In the genomic region with DNA sequence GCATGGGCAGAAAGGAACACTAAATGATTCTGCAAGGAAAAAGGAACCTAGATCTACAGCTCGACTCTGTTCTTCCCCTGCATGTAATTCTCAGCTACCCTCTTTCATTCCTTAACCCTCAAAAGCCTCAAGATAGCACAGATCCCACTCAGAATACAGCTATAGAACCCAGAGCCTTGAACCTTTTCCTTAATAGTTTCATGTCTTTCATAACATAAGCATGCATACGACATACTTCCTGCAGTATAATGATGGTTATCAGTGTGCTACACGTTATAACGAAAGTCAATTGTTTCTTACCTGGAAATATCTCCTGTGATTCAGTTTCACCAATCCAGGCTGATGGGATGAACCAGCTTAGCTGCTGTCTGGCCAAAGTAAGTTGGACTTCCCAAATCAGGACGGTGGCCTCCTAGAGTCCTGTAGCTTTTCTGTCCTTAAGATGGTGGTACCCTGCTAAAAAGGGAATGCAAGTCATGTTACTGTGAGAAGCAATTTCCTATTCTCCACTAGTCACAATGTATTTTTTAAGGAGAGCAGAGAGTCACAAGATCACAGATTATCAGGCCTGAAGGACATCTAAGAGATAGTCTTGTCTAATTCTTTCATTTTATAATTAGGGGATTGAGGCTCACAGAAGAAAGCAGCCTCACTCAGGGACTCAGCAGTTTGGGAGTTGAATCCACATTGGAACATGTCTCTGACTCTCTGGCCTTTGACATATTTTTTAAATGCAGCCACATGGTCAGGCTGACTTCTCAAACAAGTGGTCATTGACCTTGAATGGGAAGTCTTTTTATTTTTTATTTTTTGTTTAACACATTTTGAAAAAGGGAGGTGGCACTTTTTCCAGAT, we compare ENCODE assay signal across 16 cellular contexts. TPM values are rescaled to one million over a fixed set of nuclear protein-coding genes. Genes with fewer than 3 reads are reported as not detected.
DNase-seq lines count a peak whose midpoint lies in the region; TF ChIP-seq lines count a peak whose summit lies in the region.
"Had no signal": no experiment of that assay in that cellular context is flagged by ENCODE, and none has a peak within 500 bp of the region (broad histone marks: within the 10 kb centered on the region; RNA-seq: fewer than 3 reads in every experiment).

No MANE protein-coding gene starts in this region.

- no peaks in the 10 kb centered on the region for H3K27me3 Mint-ChIP-seq in activated T-cell treated with anti-CD3 and anti-CD28 coated beads, Interleukin-2, amount 50 U/mL, for 24 hours
- H3K27me3 Mint-ChIP-seq in immature natural killer cell (ENCODE audit: low read depth in 3 of 3), result peaks cover 0 to 4% (median 0%) of the 10 kb centered on the region in 3 donors
- H3K27me3 Mint-ChIP-seq: activated naive CD4-positive, alpha-beta T cell treated with anti-CD3 and anti-CD28 coated beads, Interleukin-2, amount 50 U/mL, for 24 hours had no signal

- peaks cover 43% of the 10 kb centered on the region for H3K4me1 Mint-ChIP-seq in activated T-cell treated with anti-CD3 and anti-CD28 coated beads, Interleukin-2, amount 50 U/mL, for 24 hours (ENCODE audit: low read depth)
- H3K4me1 Mint-ChIP-seq in immature natural killer cell, result peaks cover 81 to 82% of the 10 kb centered on the region in 2 donors

- H3K27me3 ChIP-seq in SJCRH30, result no peaks in the 10 kb centered on the region
- H3K27me3 ChIP-seq: gastrocnemius medialis had no signal

- no peak for DNase-seq in activated T-cell treated with anti-CD3 and anti-CD28 coated beads, Interleukin-2, amount 50 U/mL, for 24 hours
- no peak for DNase-seq in activated T-cell treated with anti-CD3 and anti-CD28 coated beads for 4 hours
- no peak for DNase-seq in SJCRH30
- no peak for DNase-seq in immature natural killer cell
- no peak for DNase-seq in substantia nigra (lab: John Stamatoyannopoulos, UW)
- DNase-seq in HEK293T (ENCODE audit: extremely low spot score), result no peak
- no peak for DNase-seq in foreskin fibroblast
- no peak for DNase-seq in NCI-H446 treated with DMSO at 0.1 percent for 48 hours (lab: John Stamatoyannopoulos, UW)
- DNase-seq: activated CD8-positive, alpha-beta T cell treated with anti-CD3 and anti-CD28 coated beads, Interleukin-2, amount 10 ng/mL, durations not matched to agents 7 days and 5 days; endodermal cell; gastrocnemius medialis; midbrain; NCI-H1694; NCI-H510A; posterior cingulate gyrus had no signal

- H3K27ac Mint-ChIP-seq in activated T-cell treated with anti-CD3 and anti-CD28 coated beads, Interleukin-2, amount 50 U/mL, for 24 hours, result peak overlapping the region; percentile 2
- H3K27ac Mint-ChIP-seq in immature natural killer cell, result peak overlapping the region; percentile 19 to 88 (median 66)
- H3K27ac Mint-ChIP-seq: activated CD8-positive, alpha-beta T cell treated with anti-CD3 and anti-CD28 coated beads, Interleukin-2, amount 10 ng/mL, durations not matched to agents 7 days and 5 days; activated naive CD4-positive, alpha-beta T cell treated with anti-CD3 and anti-CD28 coated beads, Interleukin-2, amount 50 U/mL, for 24 hours; endodermal cell had no signal

- peaks cover 72% of the 10 kb centered on the region for H3K4me1 ChIP-seq in SJCRH30

- CTCF ChIA-PET in HEK293T (lab: Yijun Ruan, JAX), result interaction anchor here (0.7 kb wide), 1 partner anchor 15 kb away, joined by 3 read pairs; no protein-coding TSS in a partner anchor

- H3K9me3 Mint-ChIP-seq in activated T-cell treated with anti-CD3 and anti-CD28 coated beads, Interleukin-2, amount 50 U/mL, for 24 hours, result no peaks in the 10 kb centered on the region
- H3K9me3 Mint-ChIP-seq in immature natural killer cell, result no peaks in the 10 kb centered on the region
- H3K9me3 Mint-ChIP-seq: activated naive CD4-positive, alpha-beta T cell treated with anti-CD3 and anti-CD28 coated beads, Interleukin-2, amount 50 U/mL, for 24 hours; endodermal cell had no signal

- H3K36me3 Mint-ChIP-seq in activated T-cell treated with anti-CD3 and anti-CD28 coated beads, Interleukin-2, amount 50 U/mL, for 24 hours (ENCODE audit: low read depth), result no peaks in the 10 kb centered on the region
- H3K36me3 Mint-ChIP-seq in immature natural killer cell, result peaks cover 29 to 36% (median 34%) of the 10 kb centered on the region in 3 donors
- H3K36me3 Mint-ChIP-seq: activated naive CD4-positive, alpha-beta T cell treated with anti-CD3 and anti-CD28 coated beads, Interleukin-2, amount 50 U/mL, for 24 hours had no signal

- H3K27ac ChIP-seq in SJCRH30, result peak overlapping the region; percentile 82
- H3K27ac ChIP-seq in substantia nigra (ENCODE audit: low read depth, low read length, poor library complexity, severe bottlenecking), result peak overlapping the region; percentile 37

- H3K9me3 ChIP-seq in SJCRH30 (replicated peaks), result no peaks in the 10 kb centered on the region
- H3K9me3 ChIP-seq: gastrocnemius medialis had no signal

- no peak for TF ChIP-seq CTCF in foreskin fibroblast (IDR thresholded peaks at IDR 0.05; ENCODE audit: low read depth, low read length)

- POLR2A ChIA-PET in HEK293T (lab: Yijun Ruan, JAX), result no interaction called here

- H3K4me3 Mint-ChIP-seq in activated T-cell treated with anti-CD3 and anti-CD28 coated beads, Interleukin-2, amount 50 U/mL, for 24 hours, result no peak overlapping the region
- peak overlapping the region in 2 of 5 donors; percentile 56 to 65 for H3K4me3 Mint-ChIP-seq in immature natural killer cell
- H3K4me3 Mint-ChIP-seq: activated CD8-positive, alpha-beta T cell treated with anti-CD3 and anti-CD28 coated beads, Interleukin-2, amount 10 ng/mL, durations not matched to agents 7 days and 5 days; activated naive CD4-positive, alpha-beta T cell treated with anti-CD3 and anti-CD28 coated beads, Interleukin-2, amount 50 U/mL, for 24 hours; endodermal cell had no signal

- H3K36me3 ChIP-seq in SJCRH30, result peaks cover 10% of the 10 kb centered on the region; the same call in 1 of the 2 replicates
- H3K36me3 ChIP-seq: gastrocnemius medialis had no signal

- H3K4me3 ChIP-seq in SJCRH30, result no peak overlapping the region
- no peak overlapping the region for H3K4me3 ChIP-seq in foreskin fibroblast (ENCODE audit: low read depth in 1 of 2, low read length in 2 of 2)
- H3K4me3 ChIP-seq: gastrocnemius medialis had no signal

TF ChIP-seq in HEK293T, 16 proteins besides CTCF, POLR2A, EP300 and RAD21:
- no peak for TF ChIP-seq L3MBTL2 (conservative IDR thresholded peaks at IDR 0.05)
- no peak for TF ChIP-seq TARDBP (IDR thresholded peaks at IDR 0.05)
- no peak for TF ChIP-seq FOXM1 (IDR thresholded peaks at IDR 0.05; ENCODE audit: borderline replicate concordance)
- TF ChIP-seq, protein P1, sequence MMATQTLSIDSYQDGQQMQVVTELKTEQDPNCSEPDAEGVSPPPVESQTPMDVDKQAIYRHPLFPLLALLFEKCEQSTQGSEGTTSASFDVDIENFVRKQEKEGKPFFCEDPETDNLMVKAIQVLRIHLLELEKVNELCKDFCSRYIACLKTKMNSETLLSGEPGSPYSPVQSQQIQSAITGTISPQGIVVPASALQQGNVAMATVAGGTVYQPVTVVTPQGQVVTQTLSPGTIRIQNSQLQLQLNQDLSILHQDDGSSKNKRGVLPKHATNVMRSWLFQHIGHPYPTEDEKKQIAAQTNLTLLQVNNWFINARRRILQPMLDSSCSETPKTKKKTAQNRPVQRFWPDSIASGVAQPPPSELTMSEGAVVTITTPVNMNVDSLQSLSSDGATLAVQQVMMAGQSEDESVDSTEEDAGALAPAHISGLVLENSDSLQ (IDR thresholded peaks at IDR 0.05), result no peak
- no peak for TF ChIP-seq SP1 (IDR thresholded peaks at IDR 0.05)
- TF ChIP-seq CTBP1 (IDR thresholded peaks at IDR 0.05; ENCODE audit: borderline replicate concordance), result no peak
- TF ChIP-seq ARNT (IDR thresholded peaks at IDR 0.05), result no peak
- no peak for TF ChIP-seq LEF1 (IDR thresholded peaks at IDR 0.05; ENCODE audit: borderline replicate concordance)
- TF ChIP-seq SUZ12 (IDR thresholded peaks at IDR 0.05), result no peak
- TF ChIP-seq HDGF (IDR thresholded peaks at IDR 0.05; ENCODE audit: borderline replicate concordance), result no peak
- TF ChIP-seq NFRKB (IDR thresholded peaks at IDR 0.05), result no peak
- no peak for TF ChIP-seq ELF4 (IDR thresholded peaks at IDR 0.05)
- no peak for TF ChIP-seq FOXA1 (IDR thresholded peaks at IDR 0.05)
- no peak for TF ChIP-seq ZNF384 (IDR thresholded peaks at IDR 0.05)
- TF ChIP-seq FOXK2 (IDR thresholded peaks at IDR 0.05), result no peak
- no peak for TF ChIP-seq BHLHE40 (IDR thresholded peaks at IDR 0.05; ENCODE audit: borderline replicate concordance)

RNA-seq across cellular contexts. Expression of a gene that starts 41.8 kb away (rescaled TPM):
- 18.3 and 22.2 TPM in 2 replicates for total RNA-seq in SJCRH30 (2014; rRNA removed; shearing (Covaris generic))
- polyA plus RNA-seq in immature natural killer cell, result 10 to 100 TPM; 24.0 to 41.8 (median 25.3) TPM
